In the genomic region with DNA sequence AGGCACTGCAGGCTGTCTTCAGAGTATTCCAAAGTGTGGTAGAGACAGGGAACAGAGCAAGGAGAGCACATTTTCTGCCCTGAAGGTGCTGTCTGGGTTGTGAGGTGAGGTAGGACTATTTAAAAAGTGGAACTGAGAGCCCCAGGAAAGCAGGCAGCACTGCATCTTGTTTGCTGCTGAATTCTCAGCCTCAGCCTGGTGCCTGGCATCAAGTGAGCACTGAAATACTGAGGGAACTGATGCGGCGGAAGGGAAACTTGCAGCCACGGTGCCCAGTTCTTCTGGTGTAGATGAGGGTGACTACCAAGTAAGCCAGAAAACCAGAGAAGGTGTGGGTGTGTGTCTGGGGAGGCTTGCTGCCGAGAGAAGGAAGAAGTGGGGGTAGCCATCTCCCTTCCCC, we compare ENCODE assay signal across 1 cellular context.
TF ChIP-seq lines count a peak whose summit lies in the region.

No MANE protein-coding gene starts in this region.

TF ChIP-seq in GM12878, 131 proteins besides CTCF, POLR2A, EP300 and RAD21 (continued from another document):
- TF ChIP-seq ZNF207 (IDR thresholded peaks at IDR 0.05; ENCODE audit: borderline replicate concordance) (no peak), FOS (IDR thresholded peaks at IDR 0.05; ENCODE audit: borderline replicate concordance, extremely low read depth, insufficient read length) (no peak), BHLHE40 (IDR thresholded peaks at IDR 0.05; ENCODE audit: borderline replicate concordance in 1 of 2, low read depth in 2 of 2, low read length in 1 of 2) (peak in 1 of 2 experiments; percentile 3; a peak in 1 of 4 replicates), PAX8 (IDR thresholded peaks at IDR 0.05) (no peak), MEF2B (IDR thresholded peaks at IDR 0.05; ENCODE audit: partially characterized antibody, poor library complexity, severe bottlenecking) (no peak), NR2F1 (conservative IDR thresholded peaks at IDR 0.05) (no peak), NR2C2 (IDR thresholded peaks at IDR 0.05; ENCODE audit: borderline replicate concordance, control insufficient read depth, insufficient read length, low read depth) (no peak)
- TF ChIP-seq, protein P1, sequence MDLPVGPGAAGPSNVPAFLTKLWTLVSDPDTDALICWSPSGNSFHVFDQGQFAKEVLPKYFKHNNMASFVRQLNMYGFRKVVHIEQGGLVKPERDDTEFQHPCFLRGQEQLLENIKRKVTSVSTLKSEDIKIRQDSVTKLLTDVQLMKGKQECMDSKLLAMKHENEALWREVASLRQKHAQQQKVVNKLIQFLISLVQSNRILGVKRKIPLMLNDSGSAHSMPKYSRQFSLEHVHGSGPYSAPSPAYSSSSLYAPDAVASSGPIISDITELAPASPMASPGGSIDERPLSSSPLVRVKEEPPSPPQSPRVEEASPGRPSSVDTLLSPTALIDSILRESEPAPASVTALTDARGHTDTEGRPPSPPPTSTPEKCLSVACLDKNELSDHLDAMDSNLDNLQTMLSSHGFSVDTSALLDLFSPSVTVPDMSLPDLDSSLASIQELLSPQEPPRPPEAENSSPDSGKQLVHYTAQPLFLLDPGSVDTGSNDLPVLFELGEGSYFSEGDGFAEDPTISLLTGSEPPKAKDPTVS (IDR thresholded peaks at IDR 0.05; ENCODE audit: low read depth, low read length), result no peak
TF ChIP-seq in GM12878: peak in this region for 3.
